ENCODE assay signal across 8 cellular contexts in genomic region chr1:180503274-180503862, GRCh38. TPM values are rescaled to one million over a fixed set of nuclear protein-coding genes. Genes with fewer than 3 reads are reported as not detected.
DNase-seq lines count a peak whose midpoint lies in the region; ATAC-seq and TF ChIP-seq lines count a peak whose summit lies in the region.

No MANE protein-coding gene starts in this region.

- H3K36me3 Mint-ChIP-seq in neural crest cell (ENCODE audit: low read depth): peaks cover 6% of the 10 kb centered on the region

- H3K9ac ChIP-seq in DND-41 (ENCODE audit: low read depth, low read length): peak overlapping the region; percentile 81
- peak overlapping the region; percentile 94 for H3K9ac ChIP-seq in SK-N-MC (ENCODE audit: insufficient read length)

- H3K36me3 ChIP-seq in DND-41 (ENCODE audit: insufficient read depth, low read length) (peaks cover 21% of the 10 kb centered on the region; the same call in 1 of the 2 replicates), SK-N-MC (ENCODE audit: insufficient read depth, low read length) (peaks cover 25% of the 10 kb centered on the region)

- H3K27ac ChIP-seq in DND-41 (ENCODE audit: low read length) (peak overlapping the region; percentile 95), SK-N-MC (peak overlapping the region; percentile 94)

- no peaks in the 10 kb centered on the region for H3K27me3 Mint-ChIP-seq in neural crest cell (ENCODE audit: low read depth)

- peak overlapping the region; percentile 85 for H3K4me2 ChIP-seq in DND-41 (ENCODE audit: insufficient read depth, low read length)

- no peak for TF ChIP-seq CTCF in DND-41 (IDR thresholded peaks at IDR 0.05; ENCODE audit: borderline replicate concordance, extremely low read depth, low read length, poor library complexity, severe bottlenecking)
- TF ChIP-seq CTCF in epithelial cell of esophagus (IDR thresholded peaks at IDR 0.05; ENCODE audit: insufficient read depth, low read depth, low read length, missing control alignments): no peak
- no peak for TF ChIP-seq CTCF in neural crest cell (conservative IDR thresholded peaks at IDR 0.05)

- no peaks in the 10 kb centered on the region for H4K20me1 ChIP-seq in DND-41 (ENCODE audit: insufficient read depth, low read length)

- peak overlapping the region; percentile 96 for H2AFZ ChIP-seq in DND-41 (ENCODE audit: low read depth, low read length)

- ATAC-seq in DND-41 (ENCODE audit: insufficient read depth, low read depth): no peak
- ATAC-seq in HG02798 (IDR thresholded peaks at IDR 0.05; ENCODE audit: poor library complexity, unreplicated experiment): peak; percentile 1
- ATAC-seq in HG03280 (IDR thresholded peaks at IDR 0.05; ENCODE audit: unreplicated experiment): no peak

- H3K9me3 ChIP-seq in DND-41 (ENCODE audit: insufficient read depth, low read length, severe bottlenecking) (no peaks in the 10 kb centered on the region), SK-N-MC (ENCODE audit: low read depth, low read length) (no peaks in the 10 kb centered on the region)

- H3K4me3 Mint-ChIP-seq in neural crest cell: peak overlapping the region; percentile 94

- no peak overlapping the region for H3K27ac Mint-ChIP-seq in neural crest cell (ENCODE audit: unreplicated experiment)

- no peaks in the 10 kb centered on the region for H3K27me3 ChIP-seq in DND-41 (ENCODE audit: insufficient read depth, low read length, poor library complexity)

- H3K4me1 Mint-ChIP-seq in neural crest cell: peaks cover 38% of the 10 kb centered on the region

- H3K79me2 ChIP-seq in DND-41 (ENCODE audit: insufficient read depth, low read length): peaks cover 42% of the 10 kb centered on the region

- peaks cover 43% of the 10 kb centered on the region for H3K4me1 ChIP-seq in DND-41 (ENCODE audit: insufficient read depth, low read length)

- DNase-seq in DND-41: no peak
- DNase-seq in SK-N-MC (ENCODE audit: low read depth, low spot score): no peak
- peak; percentile 24 for DNase-seq in epithelial cell of esophagus (ENCODE audit: low read depth)
- no peak for DNase-seq in neural crest cell (ENCODE audit: low read depth, low spot score)
- no peak for DNase-seq in NCI-H1694 (lab: John Stamatoyannopoulos, UW)
- no peak for DNase-seq in hepatic stellate cell (ENCODE audit: low spot score)

- no peaks in the 10 kb centered on the region for H3K9me3 Mint-ChIP-seq in neural crest cell

- H3K4me3 ChIP-seq in DND-41 (ENCODE audit: low read depth in 1 of 2, low read length in 2 of 2): peak overlapping the region; percentile 75 to 93; a peak in 3 of 4 replicates
- H3K4me3 ChIP-seq in SK-N-MC: peak overlapping the region; percentile 91
- peak overlapping the region; percentile 90 for H3K4me3 ChIP-seq in epithelial cell of esophagus (ENCODE audit: low read length)

RNA-seq across cellular contexts. Expression of gene ACBD6, which starts 1.0 kb away (rescaled TPM):
- 56.4 and 59.1 TPM in 2 replicates for total RNA-seq in neural crest cell

RNA-seq across cellular contexts. Expression of gene OVAAL, which starts 55.4 kb away (rescaled TPM):
- total RNA-seq in neural crest cell: not detected in 2 replicates
